Comparison of ENCODE assay signal across 1 cellular context in genomic region chrX:1521459-1521956, GRCh38.
TF ChIP-seq lines count a peak whose summit lies in the region.

No MANE protein-coding gene starts in this region.

TF ChIP-seq in GM12878, 131 proteins besides CTCF, POLR2A, EP300 and RAD21 (continued from another document and continues in another):
- no peak for TF ChIP-seq USF2 (IDR thresholded peaks at IDR 0.05; ENCODE audit: borderline replicate concordance, low read depth, low read length)
- peak; percentile 75 for TF ChIP-seq ATF7 (IDR thresholded peaks at IDR 0.05; ENCODE audit: low read depth)
- no peak for TF ChIP-seq ZNF274 (IDR thresholded peaks at IDR 0.05; ENCODE audit: insufficient read depth, insufficient read length)
- no peak for TF ChIP-seq ZZZ3 (IDR thresholded peaks at IDR 0.05; ENCODE audit: control insufficient read depth, insufficient read length, low read depth)
- peak; percentile 98 for TF ChIP-seq NBN (IDR thresholded peaks at IDR 0.05)
- TF ChIP-seq MLLT1 (IDR thresholded peaks at IDR 0.05): peak; percentile 82; the same call in 1 of the 2 replicates
- no peak for TF ChIP-seq NR2C2 (IDR thresholded peaks at IDR 0.05; ENCODE audit: borderline replicate concordance, control insufficient read depth, insufficient read length, low read depth)
- peak; percentile 78; the same call in 1 of the 2 replicates for TF ChIP-seq CBFB (IDR thresholded peaks at IDR 0.05; ENCODE audit: low read depth)
- TF ChIP-seq BACH1 (IDR thresholded peaks at IDR 0.05; ENCODE audit: borderline replicate concordance): peak; percentile 52; the same call in 1 of the 2 replicates
- TF ChIP-seq NFXL1 (IDR thresholded peaks at IDR 0.05; ENCODE audit: borderline replicate concordance): no peak
- peak; percentile 43; the same call in 1 of the 2 replicates for TF ChIP-seq IRF5 (IDR thresholded peaks at IDR 0.05; ENCODE audit: borderline replicate concordance)
- 0 out of 2 replicates have a peak, but pooled peaks have one; percentile 33 for TF ChIP-seq LARP7 (IDR thresholded peaks at IDR 0.05)
- TF ChIP-seq BCL11A (IDR thresholded peaks at IDR 0.05; ENCODE audit: low read depth, low read length): peak; percentile 97
- no peak for TF ChIP-seq ATF3 (IDR thresholded peaks at IDR 0.05; ENCODE audit: borderline replicate concordance, extremely low read depth, low read depth, low read length)
- peak; percentile 84 for TF ChIP-seq PML (IDR thresholded peaks at IDR 0.05; ENCODE audit: low read length)
- TF ChIP-seq ZNF207 (IDR thresholded peaks at IDR 0.05; ENCODE audit: borderline replicate concordance): no peak
- peak; percentile 98 for TF ChIP-seq MEF2A (IDR thresholded peaks at IDR 0.05; ENCODE audit: insufficient read depth, low read depth, low read length)
- peak in 1 of 2 experiments; percentile 45; a peak in 1 of 4 replicates for TF ChIP-seq CEBPB (IDR thresholded peaks at IDR 0.05; ENCODE audit: borderline replicate concordance in 1 of 2, low read depth in 2 of 2, low read length in 2 of 2)
- peak; percentile 93 for TF ChIP-seq TCF3 (IDR thresholded peaks at IDR 0.05; ENCODE audit: borderline replicate concordance, insufficient read depth, low read depth, low read length)
- no peak; the same call in 1 of the 2 replicates for TF ChIP-seq NKRF (conservative IDR thresholded peaks at IDR 0.05)
- TF ChIP-seq CREM (IDR thresholded peaks at IDR 0.05; ENCODE audit: low read depth): peak; percentile 93
- TF ChIP-seq FOXM1 (IDR thresholded peaks at IDR 0.05; ENCODE audit: low read depth, low read length): peak; percentile 95
- no peak; the same call in 1 of the 2 replicates for TF ChIP-seq HCFC1 (IDR thresholded peaks at IDR 0.05; ENCODE audit: low read length)
- TF ChIP-seq ZBTB40 (IDR thresholded peaks at IDR 0.05; ENCODE audit: borderline replicate concordance): peak; percentile 86
- peak; percentile 88 for TF ChIP-seq MTA2 (IDR thresholded peaks at IDR 0.05; ENCODE audit: low read depth)
- TF ChIP-seq NFIC (IDR thresholded peaks at IDR 0.05; ENCODE audit: low read depth, low read length): peak; percentile 97
- peak; percentile 72 for TF ChIP-seq PBX3 (IDR thresholded peaks at IDR 0.05; ENCODE audit: insufficient replicate concordance, low read depth, low read length)
- TF ChIP-seq CREB1 (IDR thresholded peaks at IDR 0.05; ENCODE audit: low read depth): peak; percentile 75
- TF ChIP-seq CHD1 (IDR thresholded peaks at IDR 0.05; ENCODE audit: low read depth, low read length): no peak
- TF ChIP-seq ZNF384 (IDR thresholded peaks at IDR 0.05; ENCODE audit: borderline replicate concordance, low read depth, low read length): peak; percentile 92
- TF ChIP-seq NFYA (IDR thresholded peaks at IDR 0.05; ENCODE audit: borderline replicate concordance, low read depth, low read length): no peak
- TF ChIP-seq ZBED1 (IDR thresholded peaks at IDR 0.05; ENCODE audit: borderline replicate concordance): peak; percentile 93
- TF ChIP-seq BCLAF1 (IDR thresholded peaks at IDR 0.05): no peak
- peak; percentile 87; the same call in 1 of the 2 replicates for TF ChIP-seq ZNF592 (IDR thresholded peaks at IDR 0.05)
- TF ChIP-seq RAD51 (IDR thresholded peaks at IDR 0.05): peak; percentile 65
- no peak for TF ChIP-seq ZSCAN29 (IDR thresholded peaks at IDR 0.05)
- no peak for TF ChIP-seq ZNF622 (IDR thresholded peaks at IDR 0.05)
